ENCODE assay signal across 1 cellular context in genomic region chr1:25864434-25864833, GRCh38.
TF ChIP-seq lines count a peak whose summit lies in the region.

No MANE protein-coding gene starts in this region.

TF ChIP-seq in HepG2, 621 proteins besides CTCF, POLR2A, EP300 and RAD21:
- TF ChIP-seq PPARG (CRISPR knock-in tag; conservative IDR thresholded peaks at IDR 0.05) (no peak), ZBTB3 (CRISPR knock-in tag; IDR thresholded peaks at IDR 0.05; ENCODE audit: borderline replicate concordance, low read depth) (no peak), ZNF121 (CRISPR knock-in tag; IDR thresholded peaks at IDR 0.05) (peak; percentile 72), ZBTB1 (CRISPR knock-in tag; IDR thresholded peaks at IDR 0.05; ENCODE audit: borderline replicate concordance) (no peak), ZNF260 (CRISPR knock-in tag; IDR thresholded peaks at IDR 0.05; ENCODE audit: borderline replicate concordance, low read depth) (no peak), RBM22 (optimal IDR thresholded peaks at IDR 0.05; ENCODE audit: low read length) (no peak), BRD4 (CRISPR knock-in tag; IDR thresholded peaks at IDR 0.05) (no peak)
TF ChIP-seq in HepG2: peak in this region for 1.
